Comparison of ENCODE assay signal across 12 cellular contexts in the genomic region with DNA sequence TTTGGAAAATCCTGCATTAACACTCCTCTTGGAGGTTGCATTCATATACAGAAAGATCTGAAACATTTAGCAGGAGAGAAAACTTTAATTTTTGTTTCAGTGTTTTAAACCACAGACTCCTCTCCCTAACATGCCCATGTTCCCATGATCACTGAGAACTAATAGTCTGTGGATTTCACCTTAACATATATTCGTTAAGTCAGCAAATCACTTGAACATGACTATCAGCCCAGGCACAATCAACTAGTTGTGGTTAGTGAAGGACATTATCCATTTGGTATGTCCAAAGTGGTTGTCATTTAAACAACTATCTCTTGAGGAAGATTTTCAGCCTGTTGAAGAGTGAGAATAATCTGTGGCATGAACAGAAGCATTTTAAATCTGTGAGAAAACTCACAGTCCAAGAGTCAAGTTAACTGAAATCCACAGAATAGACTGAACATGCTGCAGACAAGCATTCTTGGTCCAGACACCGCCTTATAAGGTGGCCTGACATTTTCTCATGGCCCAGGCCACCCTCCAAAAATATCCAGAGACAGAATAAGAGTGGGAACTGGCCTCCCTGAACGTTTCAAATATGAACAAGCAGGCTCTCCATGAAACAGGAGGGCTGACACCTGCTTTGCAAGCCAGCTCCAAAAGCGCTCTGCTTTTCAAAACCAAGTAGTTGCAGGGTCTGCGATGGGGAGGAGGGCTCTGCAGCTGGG. TPM values are rescaled to one million over a fixed set of nuclear protein-coding genes. Genes with fewer than 3 reads are reported as not detected.
"Had no signal": no experiment of that assay in that cellular context is flagged by ENCODE, and none has a peak within 500 bp of the region (broad histone marks: within the 10 kb centered on the region; RNA-seq: fewer than 3 reads in every experiment).

No MANE protein-coding gene starts in this region.

- H3K4me3 Mint-ChIP-seq: activated CD8-positive, alpha-beta memory T cell treated with anti-CD3 and anti-CD28 coated beads, Interleukin-2, amount 10 ng/mL, durations not matched to agents 7 days and 5 days; activated naive CD8-positive, alpha-beta T cell; mesothelial cell of epicardium; neural progenitor cell; stimulated activated memory B cell treated with anti-CD40 and anti-IgM and Interleukin-4, amounts not matched to agents 10 μg/mL and 1 μg/mL and 100 μg/mL, for 72 hours; T-helper 2 cell treated with Interferon-gamma antibody and Interleukin-4, amounts not matched to agents 5 μg/mL and 100 μg/mL, for 36 hours had no signal

- H3K9me3 Mint-ChIP-seq: mesothelial cell of epicardium; neural progenitor cell; stimulated activated memory B cell treated with anti-CD40 and anti-IgM and Interleukin-4, amounts not matched to agents 10 μg/mL and 1 μg/mL and 100 μg/mL, for 72 hours; T-helper 2 cell treated with Interferon-gamma antibody and Interleukin-4, amounts not matched to agents 5 μg/mL and 100 μg/mL, for 36 hours had no signal

- H3K4me2 ChIP-seq: neural progenitor cell, smooth muscle cell had no signal

- H3K36me3 ChIP-seq: breast epithelium, neural progenitor cell, pancreas had no signal

- H3K4me3 ChIP-seq: breast epithelium, lower lobe of right lung, neural progenitor cell, pancreas, smooth muscle cell, upper lobe of left lung had no signal

- H3K4me1 ChIP-seq: breast epithelium, lower lobe of right lung, pancreas, upper lobe of left lung had no signal

- H3K27ac Mint-ChIP-seq: activated CD8-positive, alpha-beta memory T cell treated with anti-CD3 and anti-CD28 coated beads, Interleukin-2, amount 10 ng/mL, durations not matched to agents 7 days and 5 days; activated naive CD8-positive, alpha-beta T cell; mesothelial cell of epicardium; neural progenitor cell; stimulated activated memory B cell treated with anti-CD40 and anti-IgM and Interleukin-4, amounts not matched to agents 10 μg/mL and 1 μg/mL and 100 μg/mL, for 72 hours; T-helper 2 cell treated with Interferon-gamma antibody and Interleukin-4, amounts not matched to agents 5 μg/mL and 100 μg/mL, for 36 hours had no signal

- H3K9me3 ChIP-seq: breast epithelium, lower lobe of right lung, pancreas, upper lobe of left lung had no signal

- H3K27me3 Mint-ChIP-seq: activated CD8-positive, alpha-beta memory T cell treated with anti-CD3 and anti-CD28 coated beads, Interleukin-2, amount 10 ng/mL, durations not matched to agents 7 days and 5 days; activated naive CD8-positive, alpha-beta T cell had no signal

- ATAC-seq: stimulated activated memory B cell treated with anti-CD40 and anti-IgM and Interleukin-4, amounts not matched to agents 10 μg/mL and 1 μg/mL and 100 μg/mL, for 72 hours had no signal

- DNase-seq: activated gamma-delta T cell had no signal

- H3K27me3 ChIP-seq: breast epithelium, neural progenitor cell, pancreas, upper lobe of left lung had no signal

- H3K4me1 Mint-ChIP-seq: mesothelial cell of epicardium; stimulated activated memory B cell treated with anti-CD40 and anti-IgM and Interleukin-4, amounts not matched to agents 10 μg/mL and 1 μg/mL and 100 μg/mL, for 72 hours had no signal

- H2AFZ ChIP-seq: neural progenitor cell had no signal

- H3K27ac ChIP-seq: breast epithelium, lower lobe of right lung, neural progenitor cell, pancreas, upper lobe of left lung had no signal

RNA-seq across cellular contexts. Expression of gene ADCY5, which starts 39.9 kb away (rescaled TPM):
- total RNA-seq: activated CD8-positive, alpha-beta memory T cell treated with anti-CD3 and anti-CD28 coated beads, Interleukin-2, amount 10 ng/mL, durations not matched to agents 7 days and 5 days had no signal
